In the genomic region with DNA sequence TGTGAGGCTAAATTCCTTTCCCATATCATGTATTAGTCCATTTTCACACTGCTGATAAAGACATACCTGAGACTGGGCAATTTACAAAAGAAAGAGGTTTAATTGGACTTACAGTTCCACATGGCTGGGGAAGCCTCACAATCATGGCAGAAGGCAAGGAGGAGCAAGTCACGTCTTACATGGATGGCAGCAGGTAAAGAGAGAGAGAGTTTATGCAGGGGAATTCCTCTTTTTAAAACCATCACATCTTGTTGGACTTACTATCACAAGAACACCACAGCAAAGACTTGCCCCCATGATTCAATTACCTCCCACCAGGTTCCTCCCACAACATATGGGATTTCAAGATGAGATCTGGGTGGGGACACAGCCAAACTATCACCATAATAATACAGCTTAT, we compare ENCODE assay signal across 2 cellular contexts. TPM values are rescaled to one million over a fixed set of nuclear protein-coding genes. Genes with fewer than 3 reads are reported as not detected.
"Had no signal": no experiment of that assay in that cellular context is flagged by ENCODE, and none has a peak within 500 bp of the region (broad histone marks: within the 10 kb centered on the region; RNA-seq: fewer than 3 reads in every experiment).

No MANE protein-coding gene starts in this region.

RNA-seq across cellular contexts. Expression of a gene that starts 37.8 kb away (rescaled TPM):
- total RNA-seq: G401, GM12878 had no signal

RNA-seq across cellular contexts. Expression of a gene that starts 56.4 kb away (rescaled TPM):
- total RNA-seq: G401, GM12878 had no signal
- polyA plus RNA-seq: GM12878 had no signal
